15 cellular contexts compared by ENCODE assay signal in genomic region chr9:89825648-89826047, GRCh38.
DNase-seq lines count a peak whose midpoint lies in the region; ATAC-seq and TF ChIP-seq lines count a peak whose summit lies in the region.
"Had no signal": no experiment of that assay in that cellular context is flagged by ENCODE, and none has a peak within 500 bp of the region (broad histone marks: within the 10 kb centered on the region; RNA-seq: fewer than 3 reads in every experiment).

No MANE protein-coding gene starts in this region.

- H3K4me1 ChIP-seq in mesendoderm (ENCODE audit: control insufficient read depth, low read depth, low read length): no peaks in the 10 kb centered on the region

- no peak overlapping the region for H2BK120ac ChIP-seq in mesendoderm (ENCODE audit: low read depth, low read length)

- no peak overlapping the region for H2BK5ac ChIP-seq in mesendoderm (ENCODE audit: low read length)

- H3K27ac Mint-ChIP-seq in T-helper 1 cell treated with Interleukin-12 subunit alpha and Interleukin-12 subunit beta and Interleukin-4 antibody, amounts not matched to agents 30 μg/mL and 1 μg/mL, for 36 hours: peak overlapping the region; percentile 19
- peak overlapping the region; percentile 64 for H3K27ac Mint-ChIP-seq in dendritic cell treated with granulocyte-macrophage colony-stimulating factor and Interleukin-4, amounts not matched to agents 40 ng/mL and 50 ng/mL, for 4 days
- H3K27ac Mint-ChIP-seq in stimulated activated naive B cell treated with anti-CD40 and anti-IgM and Interleukin-4, amounts not matched to agents 10 μg/mL and 1 μg/mL and 100 μg/mL, for 72 hours: peak overlapping the region; percentile 65
- H3K27ac Mint-ChIP-seq: B cell; CD8-positive, alpha-beta T cell; H9 had no signal

- H3K27me3 Mint-ChIP-seq in T-helper 1 cell treated with Interleukin-12 subunit alpha and Interleukin-12 subunit beta and Interleukin-4 antibody, amounts not matched to agents 30 μg/mL and 1 μg/mL, for 36 hours (ENCODE audit: low read depth): peaks cover 28% of the 10 kb centered on the region
- peaks cover 23% of the 10 kb centered on the region for H3K27me3 Mint-ChIP-seq in dendritic cell treated with granulocyte-macrophage colony-stimulating factor and Interleukin-4, amounts not matched to agents 40 ng/mL and 50 ng/mL, for 4 days
- no peaks in the 10 kb centered on the region for H3K27me3 Mint-ChIP-seq in stimulated activated naive B cell treated with anti-CD40 and anti-IgM and Interleukin-4, amounts not matched to agents 10 μg/mL and 1 μg/mL and 100 μg/mL, for 72 hours
- H3K27me3 Mint-ChIP-seq: B cell had no signal

- no peaks in the 10 kb centered on the region for H3K79me1 ChIP-seq in mesendoderm (ENCODE audit: low read length)

- WGBS in mesendoderm (ENCODE audit: extremely low coverage, insufficient coverage, low lambda C conversion rate): no CpG with 5 or more reads among the region's 4 CpGs

- no peak overlapping the region for H4K5ac ChIP-seq in mesendoderm (ENCODE audit: low read length)

- no peak for ATAC-seq in stimulated activated naive B cell treated with anti-CD40 and anti-IgM and Interleukin-4, amounts not matched to agents 10 μg/mL and 1 μg/mL and 100 μg/mL, for 72 hours (replicated peaks)
- ATAC-seq: CD8-positive, alpha-beta T cell had no signal

- H3K9me3 Mint-ChIP-seq in T-helper 1 cell treated with Interleukin-12 subunit alpha and Interleukin-12 subunit beta and Interleukin-4 antibody, amounts not matched to agents 30 μg/mL and 1 μg/mL, for 36 hours: peaks cover 19% of the 10 kb centered on the region
- H3K9me3 Mint-ChIP-seq in dendritic cell treated with granulocyte-macrophage colony-stimulating factor and Interleukin-4, amounts not matched to agents 40 ng/mL and 50 ng/mL, for 4 days: peaks cover 12% of the 10 kb centered on the region
- peaks cover 5 to 7% of the 10 kb centered on the region in 2 donors for H3K9me3 Mint-ChIP-seq in stimulated activated naive B cell treated with anti-CD40 and anti-IgM and Interleukin-4, amounts not matched to agents 10 μg/mL and 1 μg/mL and 100 μg/mL, for 72 hours

- H3K36me3 Mint-ChIP-seq in T-helper 1 cell treated with Interleukin-12 subunit alpha and Interleukin-12 subunit beta and Interleukin-4 antibody, amounts not matched to agents 30 μg/mL and 1 μg/mL, for 36 hours (ENCODE audit: low read depth): peaks cover 2% of the 10 kb centered on the region
- H3K36me3 Mint-ChIP-seq in dendritic cell treated with granulocyte-macrophage colony-stimulating factor and Interleukin-4, amounts not matched to agents 40 ng/mL and 50 ng/mL, for 4 days (ENCODE audit: low read depth): no peaks in the 10 kb centered on the region
- H3K36me3 Mint-ChIP-seq in stimulated activated naive B cell treated with anti-CD40 and anti-IgM and Interleukin-4, amounts not matched to agents 10 μg/mL and 1 μg/mL and 100 μg/mL, for 72 hours: no peaks in the 10 kb centered on the region
- H3K36me3 Mint-ChIP-seq: CD8-positive, alpha-beta T cell had no signal

- peaks cover 28% of the 10 kb centered on the region for H3K4me1 Mint-ChIP-seq in T-helper 1 cell treated with Interleukin-12 subunit alpha and Interleukin-12 subunit beta and Interleukin-4 antibody, amounts not matched to agents 30 μg/mL and 1 μg/mL, for 36 hours (ENCODE audit: low read depth)
- peaks cover 9% of the 10 kb centered on the region for H3K4me1 Mint-ChIP-seq in dendritic cell treated with granulocyte-macrophage colony-stimulating factor and Interleukin-4, amounts not matched to agents 40 ng/mL and 50 ng/mL, for 4 days (ENCODE audit: low read depth)
- H3K4me1 Mint-ChIP-seq in stimulated activated naive B cell treated with anti-CD40 and anti-IgM and Interleukin-4, amounts not matched to agents 10 μg/mL and 1 μg/mL and 100 μg/mL, for 72 hours: peaks cover 13 to 23% of the 10 kb centered on the region in 2 donors

- no peak overlapping the region for H3K56ac ChIP-seq in mesendoderm (ENCODE audit: low read length)

- no peak overlapping the region for H3K4me3 Mint-ChIP-seq in T-helper 1 cell treated with Interleukin-12 subunit alpha and Interleukin-12 subunit beta and Interleukin-4 antibody, amounts not matched to agents 30 μg/mL and 1 μg/mL, for 36 hours
- no peak overlapping the region for H3K4me3 Mint-ChIP-seq in dendritic cell treated with granulocyte-macrophage colony-stimulating factor and Interleukin-4, amounts not matched to agents 40 ng/mL and 50 ng/mL, for 4 days
- no peak overlapping the region for H3K4me3 Mint-ChIP-seq in stimulated activated naive B cell treated with anti-CD40 and anti-IgM and Interleukin-4, amounts not matched to agents 10 μg/mL and 1 μg/mL and 100 μg/mL, for 72 hours
- H3K4me3 Mint-ChIP-seq: B cell; CD8-positive, alpha-beta T cell; H9 had no signal

- no peak for TF ChIP-seq CTCF in RWPE1 (conservative IDR thresholded peaks at IDR 0.05; ENCODE audit: low read depth)

- H3K4ac ChIP-seq in mesendoderm (ENCODE audit: low read depth, low read length): no peak overlapping the region

- no peaks in the 10 kb centered on the region for H3K36me3 ChIP-seq in mesendoderm (ENCODE audit: control insufficient read depth, insufficient read depth, low read length)
- H3K36me3 ChIP-seq: BLaER1 treated with 17β-estradiol and CSF1 and Interleukin-3, amounts not matched to agents 10 nM and 100 nM had no signal

- H3K27ac ChIP-seq in mesendoderm (ENCODE audit: low read depth, low read length) (no peak overlapping the region), RWPE1 (no peak overlapping the region)
- H3K27ac ChIP-seq: BLaER1 treated with 17β-estradiol and CSF1 and Interleukin-3, amounts not matched to agents 10 nM and 100 nM had no signal

- no peak overlapping the region for H3K4me3 ChIP-seq in mesendoderm (ENCODE audit: low read length)
- H3K4me3 ChIP-seq: BLaER1 treated with 17β-estradiol and CSF1 and Interleukin-3, amounts not matched to agents 10 nM and 100 nM had no signal

- no peak overlapping the region for H3K18ac ChIP-seq in mesendoderm (ENCODE audit: low read length)

- H4K8ac ChIP-seq in mesendoderm (ENCODE audit: low read depth, low read length): no peak overlapping the region

- no peak for DNase-seq in T-helper 1 cell
- peak; percentile 62 for DNase-seq in mesendoderm
- DNase-seq in stimulated activated naive B cell treated with anti-CD40 and anti-IgM and Interleukin-4, amounts not matched to agents 10 μg/mL and 1 μg/mL and 100 μg/mL, for 72 hours: no peak
- no peak for DNase-seq in RWPE1 (ENCODE audit: low spot score)
- DNase-seq in NCI-H82 treated with DMSO at 0.1 percent for 48 hours (lab: John Stamatoyannopoulos, UW; ENCODE audit: unreplicated experiment): no peak
- no peak for DNase-seq in OCI-M1 (lab: John Stamatoyannopoulos, UW)
- DNase-seq: Calu3; CD8-positive, alpha-beta T cell; DMS79 treated with DMSO at 0.1 percent for 48 hours; GF-D8; H9 had no signal

- no peak overlapping the region for H3K23ac ChIP-seq in mesendoderm (ENCODE audit: low read length)

- no peaks in the 10 kb centered on the region for H3K27me3 ChIP-seq in mesendoderm (ENCODE audit: insufficient read depth, low read length, poor library complexity)
- H3K27me3 ChIP-seq: BLaER1 treated with 17β-estradiol and CSF1 and Interleukin-3, amounts not matched to agents 10 nM and 100 nM had no signal

- CTCF ChIA-PET in RWPE1 (lab: Yijun Ruan, JAX): interaction anchor here (0.6 kb wide), 1 partner anchor 152 kb away, joined by 4 read pairs; no protein-coding TSS in a partner anchor

- H2AK5ac ChIP-seq in mesendoderm (ENCODE audit: low read length): no peak overlapping the region

- intact Hi-C loops in dendritic cell treated with granulocyte-macrophage colony-stimulating factor and Interleukin-4, amounts not matched to agents 40 ng/mL and 50 ng/mL, for 4 days (cut with micrococcal nuclease): no loop called here

- H3K79me2 ChIP-seq in mesendoderm (ENCODE audit: control insufficient read depth, insufficient read depth, low read length): no peaks in the 10 kb centered on the region

- no peak overlapping the region for H3K4me2 ChIP-seq in mesendoderm (ENCODE audit: low read length)
- H3K4me2 ChIP-seq: BLaER1 treated with 17β-estradiol and CSF1 and Interleukin-3, amounts not matched to agents 10 nM and 100 nM had no signal

- H2BK15ac ChIP-seq in mesendoderm (replicated peaks; ENCODE audit: low read depth): no peak overlapping the region

- H3K9ac ChIP-seq in mesendoderm (ENCODE audit: low read length): no peak overlapping the region
- H3K9ac ChIP-seq: BLaER1 treated with 17β-estradiol and CSF1 and Interleukin-3, amounts not matched to agents 10 nM and 100 nM had no signal

- POLR2A ChIA-PET in RWPE1 (lab: Yijun Ruan, JAX; ENCODE audit: low non-redundant PET): no interaction called here
